Comparison of ENCODE assay signal across 1 cellular context in genomic region chr3:10357095-10357494, GRCh38.
TF ChIP-seq lines count a peak whose summit lies in the region.

No MANE protein-coding gene starts in this region.

TF ChIP-seq in A549, 52 proteins besides CTCF, POLR2A, EP300 and RAD21:
- no peak for TF ChIP-seq NR3C1 (IDR thresholded peaks at IDR 0.05)
- no peak for TF ChIP-seq RARB (CRISPR knock-in tag; IDR thresholded peaks at IDR 0.05)
- TF ChIP-seq TFCP2L1 (CRISPR knock-in tag; IDR thresholded peaks at IDR 0.05), result no peak
- TF ChIP-seq ELK1 (IDR thresholded peaks at IDR 0.05; ENCODE audit: low read depth, low read length), result no peak
- no peak for TF ChIP-seq GATA3 (IDR thresholded peaks at IDR 0.05; ENCODE audit: borderline replicate concordance)
- TF ChIP-seq MAX (IDR thresholded peaks at IDR 0.05), result no peak
- TF ChIP-seq PHF8 (IDR thresholded peaks at IDR 0.05; ENCODE audit: borderline replicate concordance, low read depth), result no peak
- no peak for TF ChIP-seq KDM1A (IDR thresholded peaks at IDR 0.05; ENCODE audit: low read depth)
- no peak for TF ChIP-seq MAFK (IDR thresholded peaks at IDR 0.05; ENCODE audit: partially characterized antibody)
- TF ChIP-seq ZNF302 (CRISPR knock-in tag; IDR thresholded peaks at IDR 0.05), result no peak
- no peak for TF ChIP-seq EHMT2 (IDR thresholded peaks at IDR 0.05; ENCODE audit: low read depth)
- no peak for TF ChIP-seq POLR2AphosphoS2 (conservative IDR thresholded peaks at IDR 0.05; ENCODE audit: low read length)
- no peak for TF ChIP-seq HOXA7 (CRISPR knock-in tag; IDR thresholded peaks at IDR 0.05)
